Comparison of ENCODE assay signal across 1 cellular context in genomic region chr5:109409844-109410388, GRCh38.
A peak's percentile ranks its signal among the peaks of the same experiment; 100 is the strongest.
TF ChIP-seq lines count a peak whose summit lies in the region.

Gene PJA2 (minus strand): TSS chr5:109409974. CDS start chr5:109383433, 26,541 bp downstream.

TF ChIP-seq in GM12878, 131 proteins besides CTCF, POLR2A, EP300 and RAD21 (continued from another document and continues in another):
- TF ChIP-seq REST (IDR thresholded peaks at IDR 0.05; ENCODE audit: low read depth, low read length) = no peak
- no peak for TF ChIP-seq ZBTB33 (IDR thresholded peaks at IDR 0.05)
- TF ChIP-seq GATAD2B (conservative IDR thresholded peaks at IDR 0.05; ENCODE audit: low read depth) = no peak
- peak; percentile 22; the same call in 1 of the 3 replicates for TF ChIP-seq POU2F2 (IDR thresholded peaks at IDR 0.05; ENCODE audit: borderline replicate concordance, low read depth, low read length)
- TF ChIP-seq STAT1 (conservative IDR thresholded peaks at IDR 0.05) = no peak
- no peak for TF ChIP-seq RELB (IDR thresholded peaks at IDR 0.05; ENCODE audit: low read depth)
- no peak for TF ChIP-seq POLR2AphosphoS5 (IDR thresholded peaks at IDR 0.05; ENCODE audit: low read length)
- no peak; the same call in 1 of the 2 replicates for TF ChIP-seq HDGF (IDR thresholded peaks at IDR 0.05)
- TF ChIP-seq PBX3 (IDR thresholded peaks at IDR 0.05; ENCODE audit: insufficient replicate concordance, low read depth, low read length) = peak; percentile 91
- TF ChIP-seq NFYA (IDR thresholded peaks at IDR 0.05; ENCODE audit: borderline replicate concordance, low read depth, low read length) = no peak; the same call in 1 of the 2 replicates
- TF ChIP-seq TCF3 (IDR thresholded peaks at IDR 0.05; ENCODE audit: borderline replicate concordance, insufficient read depth, low read depth, low read length) = 0 out of 2 replicates have a peak, but pooled peaks have one; percentile 29
- TF ChIP-seq USF2 (IDR thresholded peaks at IDR 0.05; ENCODE audit: borderline replicate concordance, low read depth, low read length) = no peak
- peak; percentile 59; the same call in 1 of the 2 replicates for TF ChIP-seq IRF3 (IDR thresholded peaks at IDR 0.05)
- TF ChIP-seq RAD51 (IDR thresholded peaks at IDR 0.05) = no peak
- no peak for TF ChIP-seq FOXK2 (IDR thresholded peaks at IDR 0.05)
- no peak; the same call in 1 of the 2 replicates for TF ChIP-seq ZBED1 (IDR thresholded peaks at IDR 0.05; ENCODE audit: borderline replicate concordance)
- TF ChIP-seq NR2C1 (IDR thresholded peaks at IDR 0.05) = no peak
- no peak for TF ChIP-seq HDAC6 (IDR thresholded peaks at IDR 0.05; ENCODE audit: unreplicated experiment)
- TF ChIP-seq RCOR1 (conservative IDR thresholded peaks at IDR 0.05; ENCODE audit: low read depth, low read length) = no peak
- TF ChIP-seq SREBF1 (IDR thresholded peaks at IDR 0.05; ENCODE audit: low read length) = no peak
- TF ChIP-seq ZBTB11 (CRISPR knock-in tag; IDR thresholded peaks at IDR 0.05) = no peak
- no peak for TF ChIP-seq NFXL1 (IDR thresholded peaks at IDR 0.05; ENCODE audit: borderline replicate concordance)
- peak; percentile 89 for TF ChIP-seq RUNX3 (IDR thresholded peaks at IDR 0.05; ENCODE audit: low read length)
- peak; percentile 88 for TF ChIP-seq SP1 (IDR thresholded peaks at IDR 0.05; ENCODE audit: low read depth, low read length)
- TF ChIP-seq EGR1 (IDR thresholded peaks at IDR 0.05; ENCODE audit: borderline replicate concordance in 1 of 2, low read depth in 2 of 2, low read length in 2 of 2) = peak in 1 of 2 experiments; percentile 83; a peak in 1 of 3 replicates
- peak; percentile 53 for TF ChIP-seq FOS (IDR thresholded peaks at IDR 0.05; ENCODE audit: borderline replicate concordance, extremely low read depth, insufficient read length)
- TF ChIP-seq MYC (IDR thresholded peaks at IDR 0.05; ENCODE audit: insufficient read depth, insufficient read length, insufficient replicate concordance, low read length, severe bottlenecking) = no peak
- no peak for TF ChIP-seq NFIC (IDR thresholded peaks at IDR 0.05; ENCODE audit: low read depth, low read length)
- 0 out of 2 replicates have a peak, but pooled peaks have one; percentile 10 for TF ChIP-seq MXI1 (IDR thresholded peaks at IDR 0.05; ENCODE audit: low read depth, low read length)
- TF ChIP-seq PKNOX1 (IDR thresholded peaks at IDR 0.05) = peak; percentile 97
- 0 out of 2 replicates have a peak, but pooled peaks have one; percentile 11 for TF ChIP-seq MEF2A (IDR thresholded peaks at IDR 0.05; ENCODE audit: insufficient read depth, low read depth, low read length)
- TF ChIP-seq CUX1 (IDR thresholded peaks at IDR 0.05; ENCODE audit: insufficient replicate concordance, low read depth, low read length) = no peak
- no peak for TF ChIP-seq SMC3 (IDR thresholded peaks at IDR 0.05; ENCODE audit: borderline replicate concordance, low read length)
- no peak for TF ChIP-seq MLLT1 (IDR thresholded peaks at IDR 0.05)
